In genomic region chr2:33497177-33497787, GRCh38 we compare ENCODE assay signal across 11 cellular contexts. TPM values are rescaled to one million over a fixed set of nuclear protein-coding genes. Genes with fewer than 3 reads are reported as not detected.
DNase-seq lines count a peak whose midpoint lies in the region; ATAC-seq and TF ChIP-seq lines count a peak whose summit lies in the region.
"Had no signal": no experiment of that assay in that cellular context is flagged by ENCODE, and none has a peak within 500 bp of the region (broad histone marks: within the 10 kb centered on the region; RNA-seq: fewer than 3 reads in every experiment).

No MANE protein-coding gene starts in this region.

- intact Hi-C loops in sigmoid colon (cut with DNase I), result no loop called here

- peaks cover 48% of the 10 kb centered on the region for H3K4me1 Mint-ChIP-seq in activated T-cell treated with anti-CD3 and anti-CD28 coated beads, Interleukin-2, amount 50 U/mL, for 72 hours (ENCODE audit: low read depth)

- no peaks in the 10 kb centered on the region for H3K9me3 Mint-ChIP-seq in activated T-cell treated with anti-CD3 and anti-CD28 coated beads, Interleukin-2, amount 50 U/mL, for 72 hours

- no peak overlapping the region for H3K27ac Mint-ChIP-seq in activated T-cell treated with anti-CD3 and anti-CD28 coated beads, Interleukin-2, amount 50 U/mL, for 72 hours

- H3K4me3 ChIP-seq in SU-DHL-6 (ENCODE audit: insufficient read depth, low read length, poor library complexity, severe bottlenecking) (peak overlapping the region; percentile 24), sigmoid colon (no peak overlapping the region)

- peak overlapping the region; percentile 63 for H3K9ac ChIP-seq in SU-DHL-6 (ENCODE audit: low read length)
- H3K9ac ChIP-seq: parathyroid adenoma had no signal

- no peak for TF ChIP-seq EP300 in sigmoid colon (IDR thresholded peaks at IDR 0.05)

- H3K27ac ChIP-seq in SU-DHL-6 (ENCODE audit: low read depth, low read length), result peak overlapping the region; percentile 97
- H3K27ac ChIP-seq in sigmoid colon, result no peak overlapping the region
- H3K27ac ChIP-seq: parathyroid adenoma had no signal

- peaks cover 96% of the 10 kb centered on the region for H3F3A ChIP-seq in SU-DHL-6 (ENCODE audit: insufficient read depth)

- DNase-seq in activated T-cell treated with anti-CD3 and anti-CD28 coated beads, Interleukin-2, amount 50 U/mL, for 72 hours, result no peak
- DNase-seq in activated T-cell treated with anti-CD3 and anti-CD28 coated beads, Interleukin-2, amount 50 U/mL, for 48 hours, result no peak
- DNase-seq in sigmoid colon (no peak), NCI-H345 (lab: John Stamatoyannopoulos, UW) (no peak), omental fat pad (ENCODE audit: low spot score) (no peak), COLO668 (lab: John Stamatoyannopoulos, UW; ENCODE audit: unreplicated experiment) (no peak)
- DNase-seq: cortex of kidney, NCI-H526 had no signal

- no peak for TF ChIP-seq CTCF in SU-DHL-6 (IDR thresholded peaks at IDR 0.05; ENCODE audit: insufficient read depth, low read length, poor library complexity, severe bottlenecking)
- TF ChIP-seq CTCF in sigmoid colon (IDR thresholded peaks at IDR 0.05), result no peak
- TF ChIP-seq CTCF in omental fat pad (IDR thresholded peaks at IDR 0.05), result no peak

- peak; percentile 79 to 83 for ATAC-seq in activated T-cell treated with anti-CD3 and anti-CD28 coated beads, Interleukin-2, amount 50 U/mL, for 72 hours (replicated peaks in 1 of 2)
- ATAC-seq in HG03103 (IDR thresholded peaks at IDR 0.05; ENCODE audit: low read depth, unreplicated experiment) (peak; percentile 35), omental fat pad (ENCODE audit: low FRiP score) (no peak)

- 73 to 87% methylated on average over 1 of the region's 1 CpG for WGBS in sigmoid colon, 2 donors

- no peaks in the 10 kb centered on the region for H4K20me1 ChIP-seq in SU-DHL-6 (ENCODE audit: low read depth, low read length)

- H3K36me3 Mint-ChIP-seq in activated T-cell treated with anti-CD3 and anti-CD28 coated beads, Interleukin-2, amount 50 U/mL, for 72 hours (ENCODE audit: insufficient read depth in 2 of 2), result no peaks in the 10 kb centered on the region

- H3K9me2 ChIP-seq in SU-DHL-6 (replicated peaks; ENCODE audit: insufficient read depth, low read length), result no peaks in the 10 kb centered on the region

- peak overlapping the region; percentile 75 for H3K4me2 ChIP-seq in SU-DHL-6 (ENCODE audit: low read depth, low read length, poor library complexity, severe bottlenecking)

- no peaks in the 10 kb centered on the region for H3K4me1 ChIP-seq in sigmoid colon
- H3K4me1 ChIP-seq: parathyroid adenoma had no signal

- H3K27me3 Mint-ChIP-seq in activated T-cell treated with anti-CD3 and anti-CD28 coated beads, Interleukin-2, amount 50 U/mL, for 72 hours (ENCODE audit: low read depth), result peaks cover 33% of the 10 kb centered on the region

- H2AFZ ChIP-seq in SU-DHL-6 (ENCODE audit: low read depth, low read length, severe bottlenecking), result no peak overlapping the region
- H2AFZ ChIP-seq: parathyroid adenoma had no signal

- H3K9me3 ChIP-seq in SU-DHL-6 (ENCODE audit: insufficient read depth, low read length) (no peaks in the 10 kb centered on the region), sigmoid colon (no peaks in the 10 kb centered on the region)

- peaks cover 99% of the 10 kb centered on the region for H3K79me2 ChIP-seq in SU-DHL-6 (ENCODE audit: insufficient read depth, low read length)

- H3K27me3 ChIP-seq in SU-DHL-6 (ENCODE audit: low read length), result no peaks in the 10 kb centered on the region
- no peaks in the 10 kb centered on the region for H3K27me3 ChIP-seq in sigmoid colon

- peak overlapping the region in 1 of 2 donors; percentile 49 for H3K4me3 Mint-ChIP-seq in activated T-cell treated with anti-CD3 and anti-CD28 coated beads, Interleukin-2, amount 50 U/mL, for 72 hours

- TF ChIP-seq POLR2A in sigmoid colon (IDR thresholded peaks at IDR 0.05), result no peak

- peaks cover 20% of the 10 kb centered on the region for H3K36me3 ChIP-seq in SU-DHL-6 (ENCODE audit: low read length)
- no peaks in the 10 kb centered on the region for H3K36me3 ChIP-seq in sigmoid colon

RNA-seq across cellular contexts. Expression of gene RASGRP3, which starts 20.8 kb away (rescaled TPM):
- total RNA-seq in activated T-cell treated with anti-CD3 and anti-CD28 coated beads, Interleukin-2, amount 50 U/mL, for 72 hours, result 1 to 10 TPM; 3.1 to 3.8 TPM
- total RNA-seq in sigmoid colon (10 to 100 TPM in 1 of 4 donors, 1 to 10 TPM in 3; 3.9 to 14.7 (median 8.9) TPM), omental fat pad (10 to 100 TPM; 11.8 to 42.2 (median 26.1) TPM)
- 1 to 10 TPM; 1.8 to 6.7 (median 4.4) TPM for polyA plus RNA-seq in sigmoid colon
